ENCODE assay signal across 17 cellular contexts in the genomic region with DNA sequence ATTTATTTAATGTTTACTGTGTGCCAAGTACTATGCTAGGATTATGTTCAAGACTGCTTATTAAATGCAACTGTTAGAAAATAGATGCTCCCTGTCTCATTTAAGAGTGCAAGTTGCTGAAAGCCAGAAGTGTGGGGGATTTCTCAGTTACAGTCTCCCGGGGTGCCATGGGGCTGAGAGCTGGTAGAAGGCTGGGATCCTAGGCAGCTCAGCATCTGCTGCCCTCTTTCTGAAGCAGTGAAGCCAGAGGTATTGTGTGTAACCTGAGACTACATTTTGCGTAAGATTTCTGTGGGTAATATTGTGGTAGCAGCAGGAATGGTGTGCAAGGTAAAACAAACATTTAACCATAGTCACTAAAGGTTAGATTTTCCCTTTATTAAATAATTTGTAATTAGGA.
A peak's percentile ranks its signal among the peaks of the same experiment; 100 is the strongest.
DNase-seq lines count a peak whose midpoint lies in the region; ATAC-seq and TF ChIP-seq lines count a peak whose summit lies in the region.
"Had no signal": no experiment of that assay in that cellular context is flagged by ENCODE, and none has a peak within 500 bp of the region (broad histone marks: within the 10 kb centered on the region; RNA-seq: fewer than 3 reads in every experiment).

No MANE protein-coding gene starts in this region.

- no TSS peak for BruUV-seq in A673 (replicated peaks; lab: Mats Ljungman, UMichigan)

- H3K9me3 ChIP-seq in A673 (ENCODE audit: low read depth, low read length, poor library complexity, severe bottlenecking) (no peaks in the 10 kb centered on the region), RWPE2 (ENCODE audit: severe bottlenecking) (no peaks in the 10 kb centered on the region)
- H3K9me3 ChIP-seq: HAP-1, vagina had no signal

- DNase-seq in A673 (ENCODE audit: low spot score) (peak; percentile 65), GM23338 (ENCODE audit: low spot score) (no peak), RWPE2 (ENCODE audit: low spot score) (no peak), fibroblast of gingiva (ENCODE audit: low read depth) (peak; percentile 3), kidney glomerular epithelial cell (lab: John Stamatoyannopoulos, UW) (no peak)
- DNase-seq in activated CD8-positive, alpha-beta T cell treated with anti-CD3 and anti-CD28 coated beads, Interleukin-2, amount 10 ng/mL, durations not matched to agents 7 days and 5 days = no peak
- DNase-seq: activated CD8-positive, alpha-beta memory T cell treated with anti-CD3 and anti-CD28 coated beads for 24 hours; anterior cingulate cortex; mesenchymal stem cell; MM.1S; NCI-H2029 treated with DMSO at 0.1 percent for 48 hours; right cardiac atrium had no signal

- H3K4me1 Mint-ChIP-seq in GM23338 = peaks cover 32% of the 10 kb centered on the region
- H3K4me1 Mint-ChIP-seq in activated CD8-positive, alpha-beta T cell treated with anti-CD3 and anti-CD28 coated beads, Interleukin-2, amount 10 ng/mL, durations not matched to agents 7 days and 5 days (ENCODE audit: low read depth) = peaks cover 9% of the 10 kb centered on the region

- H3K27me3 Mint-ChIP-seq in GM23338 (ENCODE audit: insufficient read depth, low read depth, poor library complexity) = peaks cover 2% of the 10 kb centered on the region
- H3K27me3 Mint-ChIP-seq in activated CD8-positive, alpha-beta T cell treated with anti-CD3 and anti-CD28 coated beads, Interleukin-2, amount 10 ng/mL, durations not matched to agents 7 days and 5 days (ENCODE audit: low read depth) = no peaks in the 10 kb centered on the region
- H3K27me3 Mint-ChIP-seq: activated T-helper 17 cell treated with anti-CD3 and anti-CD28 coated beads, Interleukin-2, amount 50 U/mL, for 72 hours had no signal

- ATAC-seq in GM23338 (peak; percentile 80), RWPE2 (ENCODE audit: low read depth) (peak; percentile 53; the same call in 2 of the 3 replicates), GM18858 (IDR thresholded peaks at IDR 0.05; ENCODE audit: unreplicated experiment) (no peak), GM21723 (IDR thresholded peaks at IDR 0.05; ENCODE audit: unreplicated experiment) (no peak)
- ATAC-seq in activated CD8-positive, alpha-beta T cell treated with anti-CD3 and anti-CD28 coated beads, Interleukin-2, amount 10 ng/mL, durations not matched to agents 7 days and 5 days = no peak
- ATAC-seq: activated T-helper 17 cell treated with anti-CD3 and anti-CD28 coated beads, Interleukin-2, amount 50 U/mL, for 72 hours; right cardiac atrium had no signal

- H3F3A ChIP-seq in GM23338 (replicated peaks; ENCODE audit: low read depth) = no peaks in the 10 kb centered on the region

- H3K4me1 ChIP-seq in A673 (ENCODE audit: insufficient read depth, low read length, poor library complexity, severe bottlenecking) (peaks cover 52% of the 10 kb centered on the region), GM23338 (ENCODE audit: insufficient read depth) (peaks cover 27% of the 10 kb centered on the region), RWPE2 (ENCODE audit: insufficient read depth, poor library complexity, severe bottlenecking) (no peaks in the 10 kb centered on the region)
- H3K4me1 ChIP-seq: HAP-1 had no signal

- TF ChIP-seq CTCF in A673 (conservative IDR thresholded peaks at IDR 0.05; ENCODE audit: low read depth, low read length) (no peak), GM23338 (conservative IDR thresholded peaks at IDR 0.05; ENCODE audit: low read depth in 2 of 2) (0 out of 4 replicates have a peak, but pooled peaks of 1 of the 2 experiments have one; percentile 2), RWPE2 (IDR thresholded peaks at IDR 0.05; ENCODE audit: poor library complexity, severe bottlenecking) (no peak)

- H3K27me3 ChIP-seq in A673 (replicated peaks; ENCODE audit: insufficient read depth, low read depth, low read length, poor library complexity) (no peaks in the 10 kb centered on the region), GM23338 (ENCODE audit: insufficient read depth) (no peaks in the 10 kb centered on the region), RWPE2 (ENCODE audit: insufficient read depth, poor library complexity, severe bottlenecking) (no peaks in the 10 kb centered on the region)
- H3K27me3 ChIP-seq: vagina had no signal

- CTCF ChIA-PET in A673 (lab: Charles Lee) = no interaction called here
- CTCF ChIA-PET in activated CD8-positive, alpha-beta T cell treated with anti-CD3 and anti-CD28 coated beads, Interleukin-2, amount 10 ng/mL, durations not matched to agents 7 days and 5 days (lab: Charles Lee) = interaction anchor here (1.1 kb wide), 1 partner anchor 56 kb away, joined by 3 read pairs; no protein-coding TSS in a partner anchor

- H3K4me3 Mint-ChIP-seq in GM23338 = no peak overlapping the region
- H3K4me3 Mint-ChIP-seq in activated CD8-positive, alpha-beta T cell treated with anti-CD3 and anti-CD28 coated beads, Interleukin-2, amount 10 ng/mL, durations not matched to agents 7 days and 5 days = no peak overlapping the region
- H3K4me3 Mint-ChIP-seq: activated T-helper 17 cell treated with anti-CD3 and anti-CD28 coated beads, Interleukin-2, amount 50 U/mL, for 72 hours had no signal

- no peak overlapping the region for H3K4me2 ChIP-seq in GM23338

- intact Hi-C loops in A673 (cut with micrococcal nuclease; ENCODE audit: unreplicated experiment) = loop anchor here (5.0 kb wide), 1 partner anchor 126 kb away; no protein-coding TSS in a partner anchor

- 0 out of 2 replicates have a peak overlapping the region, but pooled peaks have one; percentile 57 for H3K27ac Mint-ChIP-seq in GM23338
- no peak overlapping the region for H3K27ac Mint-ChIP-seq in activated CD8-positive, alpha-beta T cell treated with anti-CD3 and anti-CD28 coated beads, Interleukin-2, amount 10 ng/mL, durations not matched to agents 7 days and 5 days
- H3K27ac Mint-ChIP-seq: activated T-helper 17 cell treated with anti-CD3 and anti-CD28 coated beads, Interleukin-2, amount 50 U/mL, for 72 hours had no signal

- H3K4me3 ChIP-seq in A673 (ENCODE audit: low read depth, low read length, poor library complexity, severe bottlenecking) (peak overlapping the region; percentile 68), GM23338 (no peak overlapping the region), RWPE2 (ENCODE audit: severe bottlenecking) (no peak overlapping the region)
- H3K4me3 ChIP-seq: HAP-1, vagina had no signal

- H3K9me2 ChIP-seq in GM23338 (ENCODE audit: insufficient read depth) = no peaks in the 10 kb centered on the region

- H3K27ac ChIP-seq in A673 (ENCODE audit: low read depth, low read length, poor library complexity, severe bottlenecking) (peak overlapping the region; percentile 69), GM23338 (ENCODE audit: low read depth) (no peak overlapping the region), RWPE2 (ENCODE audit: poor library complexity, severe bottlenecking) (no peak overlapping the region)
- H3K27ac ChIP-seq: vagina had no signal

- H3K9me3 Mint-ChIP-seq in GM23338 = peaks cover 17% of the 10 kb centered on the region
- H3K9me3 Mint-ChIP-seq in activated CD8-positive, alpha-beta T cell treated with anti-CD3 and anti-CD28 coated beads, Interleukin-2, amount 10 ng/mL, durations not matched to agents 7 days and 5 days (ENCODE audit: insufficient read depth) = no peaks in the 10 kb centered on the region
- H3K9me3 Mint-ChIP-seq: activated T-helper 17 cell treated with anti-CD3 and anti-CD28 coated beads, Interleukin-2, amount 50 U/mL, for 72 hours had no signal

- H4K20me1 ChIP-seq in GM23338 (replicated peaks; ENCODE audit: insufficient read depth) = no peaks in the 10 kb centered on the region

- H3K79me2 ChIP-seq in GM23338 (replicated peaks; ENCODE audit: insufficient read depth) = peaks cover 8% of the 10 kb centered on the region; the same call in 1 of the 2 replicates

- H3K36me3 Mint-ChIP-seq in GM23338 (ENCODE audit: low read depth) = peaks cover 18% of the 10 kb centered on the region; the same call in 2 of the 3 replicates
- peaks cover 10% of the 10 kb centered on the region for H3K36me3 Mint-ChIP-seq in activated CD8-positive, alpha-beta T cell treated with anti-CD3 and anti-CD28 coated beads, Interleukin-2, amount 10 ng/mL, durations not matched to agents 7 days and 5 days (ENCODE audit: low read depth)

- H3K36me3 ChIP-seq in A673 (ENCODE audit: insufficient read depth, low read length, poor library complexity, severe bottlenecking) (peaks cover 40% of the 10 kb centered on the region), GM23338 (ENCODE audit: insufficient read depth) (peaks cover 8% of the 10 kb centered on the region; the same call in 1 of the 2 replicates), RWPE2 (ENCODE audit: low read depth) (no peaks in the 10 kb centered on the region)
- H3K36me3 ChIP-seq: HAP-1 had no signal

- H2AFZ ChIP-seq in GM23338 = no peak overlapping the region

- POLR2A ChIA-PET in A673 (lab: Charles Lee; ENCODE audit: low non-redundant PET) = interaction anchor here (0.7 kb wide), 2 partner anchors 39 to 114 kb away, joined by 3 read pairs; no protein-coding TSS in a partner anchor
- POLR2A ChIA-PET in activated CD8-positive, alpha-beta T cell treated with anti-CD3 and anti-CD28 coated beads, Interleukin-2, amount 10 ng/mL, durations not matched to agents 7 days and 5 days (lab: Charles Lee) = no interaction called here

TF ChIP-seq in GM23338, 12 proteins besides CTCF, POLR2A, EP300 and RAD21 (continues in another document):
- TF ChIP-seq POLR2AphosphoS5 (IDR thresholded peaks at IDR 0.05; ENCODE audit: low read depth) = no peak

Comparison
In these comparisons a context has a peak if more than half of its experiments do, and no peak if none do; other contexts are left out.
1. DNase-seq: peak in A673 (single experiment) and fibroblast of gingiva (single experiment); none in GM23338 (single experiment), RWPE2 (single experiment), activated CD8-positive, alpha-beta T cell treated with anti-CD3 and anti-CD28 coated beads, Interleukin-2, amount 10 ng/mL, durations not matched to agents 7 days and 5 days (single experiment) and kidney glomerular epithelial cell (single experiment).
2. ATAC-seq: peak in GM23338 (single experiment) and RWPE2 (single experiment); none in activated CD8-positive, alpha-beta T cell treated with anti-CD3 and anti-CD28 coated beads, Interleukin-2, amount 10 ng/mL, durations not matched to agents 7 days and 5 days (single experiment), GM18858 (single experiment) and GM21723 (single experiment).